Comparison of ENCODE assay signal across 8 cellular contexts in genomic region chr2:28895189-28895893, GRCh38. TPM values are rescaled to one million over a fixed set of nuclear protein-coding genes. Genes with fewer than 3 reads are reported as not detected.
DNase-seq lines count a peak whose midpoint lies in the region; ATAC-seq and TF ChIP-seq lines count a peak whose summit lies in the region.

No MANE protein-coding gene starts in this region.

- POLR2A ChIA-PET in naive thymus-derived CD4-positive, alpha-beta T cell (lab: Charles Lee): interaction anchor here (0.5 to 4.2 kb wide), 8 partner anchors 9 to 213 kb away, joined by 3 to 93 read pairs (median 4); partner anchors contain the start of gene TRMT61B

- DNase-seq in GM12864 (ENCODE audit: low read depth): no peak
- DNase-seq in NCI-H460 (ENCODE audit: extremely low read depth, low read depth): peak; percentile 12
- DNase-seq in activated T-cell treated with anti-CD3 and anti-CD28 coated beads, Interleukin-2, amount 50 U/mL, for 48 hours: peak; percentile 68 to 73
- peak; percentile 24 to 57 for DNase-seq in fibroblast of lung (ENCODE audit: low read depth in 2 of 2)
- peak in 6 of 9 donors; percentile 15 to 55 (median 24) for DNase-seq in naive thymus-derived CD4-positive, alpha-beta T cell
- peak; percentile 33 for DNase-seq in testis

- H3K9me3 ChIP-seq in fibroblast of lung (ENCODE audit: control insufficient read depth, insufficient read depth, low read depth, low read length) (no peaks in the 10 kb centered on the region), testis (no peaks in the 10 kb centered on the region)
- no peaks in the 10 kb centered on the region for H3K9me3 ChIP-seq in naive thymus-derived CD4-positive, alpha-beta T cell (ENCODE audit: control insufficient read depth in 2 of 3, low read length in 3 of 3)

- TF ChIP-seq CTCF in GM12864 (IDR thresholded peaks at IDR 0.05; ENCODE audit: low read depth, low read length, missing control alignments): no peak
- TF ChIP-seq CTCF in fibroblast of lung (conservative IDR thresholded peaks at IDR 0.05 in 1 of 2, IDR thresholded peaks at IDR 0.05 in 1 of 2; ENCODE audit: low read depth in 1 of 2, low read length in 2 of 2): no peak
- no peak for TF ChIP-seq CTCF in testis (IDR thresholded peaks at IDR 0.05)

- H3K4me3 ChIP-seq in GM12864 (ENCODE audit: low read depth, low read length) (peak overlapping the region; percentile 100), fibroblast of lung (replicated peaks in 1 of 4; ENCODE audit: control extremely low read depth in 1 of 4, insufficient read depth in 1 of 4, low read depth in 3 of 4, low read length in 4 of 4) (peak overlapping the region; percentile 91 to 99 (median 97)), testis (peak overlapping the region; percentile 91 to 93)
- peak overlapping the region; percentile 88 for H3K4me3 ChIP-seq in naive thymus-derived CD4-positive, alpha-beta T cell (ENCODE audit: low read length)

- CTCF ChIA-PET in naive thymus-derived CD4-positive, alpha-beta T cell (lab: Charles Lee): interaction anchor here (0.5 to 1.2 kb wide), 5 partner anchors 25 to 328 kb away, joined by 3 to 7 read pairs (median 3); partner anchors contain the start of gene TRMT61B

- H3K36me3 ChIP-seq in fibroblast of lung (ENCODE audit: control insufficient read depth, insufficient read depth, low read length) (no peaks in the 10 kb centered on the region), testis (ENCODE audit: low read depth, missing control alignments) (no peaks in the 10 kb centered on the region)
- H3K36me3 ChIP-seq in naive thymus-derived CD4-positive, alpha-beta T cell (ENCODE audit: control insufficient read depth in 2 of 3, insufficient read depth in 3 of 3, low read length in 3 of 3): no peaks in the 10 kb centered on the region

- H3K4me1 Mint-ChIP-seq in naive thymus-derived CD4-positive, alpha-beta T cell: peaks cover 31 to 55% (median 49%) of the 10 kb centered on the region in 7 donors

- peaks cover 10% of the 10 kb centered on the region for H3K4me1 ChIP-seq in fibroblast of lung (ENCODE audit: control insufficient read depth, extremely low read depth, insufficient read depth, low read length)
- H3K4me1 ChIP-seq in naive thymus-derived CD4-positive, alpha-beta T cell (ENCODE audit: control insufficient read depth in 2 of 2, insufficient read depth in 2 of 2, low read length in 2 of 2): peaks cover 28% of the 10 kb centered on the region in 2 donors
- peaks cover 19% of the 10 kb centered on the region for H3K4me1 ChIP-seq in testis

- TF ChIP-seq POLR2A in testis (IDR thresholded peaks at IDR 0.05): no peak

- peaks cover 15% of the 10 kb centered on the region for H4K20me1 ChIP-seq in fibroblast of lung (ENCODE audit: control insufficient read depth, extremely low read depth, insufficient read depth, low read length)

- peaks cover 0 to 5% (median 0%) of the 10 kb centered on the region in 11 donors for H3K9me3 Mint-ChIP-seq in naive thymus-derived CD4-positive, alpha-beta T cell

- no peaks in the 10 kb centered on the region for H3K27me3 ChIP-seq in fibroblast of lung (ENCODE audit: control insufficient read depth, insufficient read depth, low read length)
- no peaks in the 10 kb centered on the region for H3K27me3 ChIP-seq in naive thymus-derived CD4-positive, alpha-beta T cell (ENCODE audit: control insufficient read depth in 2 of 2, insufficient read depth in 2 of 2, low read length in 2 of 2)
- no peaks in the 10 kb centered on the region for H3K27me3 ChIP-seq in testis

- H2AFZ ChIP-seq in fibroblast of lung (ENCODE audit: low read length): no peak overlapping the region

- peaks cover 59% of the 10 kb centered on the region for H3K79me2 ChIP-seq in fibroblast of lung (ENCODE audit: control insufficient read depth, insufficient read depth, low read length)

- H3K27ac Mint-ChIP-seq in naive thymus-derived CD4-positive, alpha-beta T cell: peak overlapping the region; percentile 89 to 99 (median 94)

- peak overlapping the region; percentile 96 for H3K9ac ChIP-seq in fibroblast of lung (ENCODE audit: insufficient read depth, low read length)

- H3K36me3 Mint-ChIP-seq in naive thymus-derived CD4-positive, alpha-beta T cell: peaks cover 0 to 4% (median 0%) of the 10 kb centered on the region in 5 donors

- peak; percentile 22 for ATAC-seq in HG02623 (IDR thresholded peaks at IDR 0.05; ENCODE audit: unreplicated experiment)
- ATAC-seq in naive thymus-derived CD4-positive, alpha-beta T cell: no peak
- no peak for ATAC-seq in GM21381 (IDR thresholded peaks at IDR 0.05; ENCODE audit: unreplicated experiment)

- WGBS in testis, 2 donors: 0 to 1% methylated on average over 19 of the region's 19 CpGs

- H3K4me2 ChIP-seq in fibroblast of lung (ENCODE audit: extremely low read depth, insufficient read depth, low read length): peak overlapping the region; percentile 96

- H3K27me3 Mint-ChIP-seq in naive thymus-derived CD4-positive, alpha-beta T cell: no peaks in the 10 kb centered on the region

- intact Hi-C loops in naive thymus-derived CD4-positive, alpha-beta T cell (cut with micrococcal nuclease): loop anchor here (1.0 to 10.0 kb wide), 8 partner anchors 71 to 1251 kb away; partner anchors contain the start of genes YPEL5 (in 2 of the 2), BABAM2 (in 1 of the 2), CLIP4 (in 1 of the 2) and RBKS (in 1 of the 2)
- intact Hi-C loops in testis (cut with DNase I; ENCODE audit: low total_unique reads): no loop called here

- H3K4me3 Mint-ChIP-seq in naive thymus-derived CD4-positive, alpha-beta T cell: peak overlapping the region; percentile 90 to 99 (median 98)

- H3K27ac ChIP-seq in fibroblast of lung (ENCODE audit: insufficient read depth, low read length) (peak overlapping the region; percentile 92), testis (peak overlapping the region; percentile 51)
- H3K27ac ChIP-seq in naive thymus-derived CD4-positive, alpha-beta T cell (ENCODE audit: low read depth, low read length): peak overlapping the region; percentile 78

RNA-seq across cellular contexts. Expression of gene WDR43, which starts 0.9 kb away (rescaled TPM):
- 144 and 152 TPM in 2 replicates for total RNA-seq in NCI-H460 (2014; rRNA removed; shearing (Covaris generic))
- polyA plus RNA-seq in NCI-H460 (2014; cell fraction: nucleus; rRNA removed): 67.4 and 78.3 TPM in 2 replicates
- total RNA-seq in fibroblast of lung: 71.5 and 80.9 TPM in 2 replicates
- 74.7 and 96.2 TPM in 2 replicates for polyA plus RNA-seq in fibroblast of lung
- 33.0 and 46.9 TPM in 2 replicates for polyA plus RNA-seq in fibroblast of lung (2012)
- 21.3 and 30.6 TPM in 2 replicates for polyA minus RNA-seq in fibroblast of lung (ENCODE audit: low replicate concordance)
- total RNA-seq in naive thymus-derived CD4-positive, alpha-beta T cell: 10 to 100 TPM; 49.6 to 75.0 (median 63.9) TPM
- polyA plus RNA-seq in naive thymus-derived CD4-positive, alpha-beta T cell: 10 to 100 TPM; 44.4 to 46.6 TPM
- 10 to 100 TPM; 52.0 to 58.2 TPM for total RNA-seq in testis
- polyA plus RNA-seq in testis (ENCODE audit: insufficient read depth, low read depth, low replicate concordance): 52.7 TPM

RNA-seq across cellular contexts. Expression of gene TRMT61B, which starts 25.2 kb away (rescaled TPM):
- 22.4 and 29.4 TPM in 2 replicates for total RNA-seq in NCI-H460 (2014; rRNA removed; shearing (Covaris generic))
- 12.2 and 28.0 TPM in 2 replicates for polyA plus RNA-seq in NCI-H460 (2014; cell fraction: nucleus; rRNA removed)
- total RNA-seq in fibroblast of lung (14.4 and 14.6 TPM in 2 replicates), testis (10 to 100 TPM; 11.1 to 13.4 TPM)
- polyA plus RNA-seq in fibroblast of lung (11.3 and 13.5 TPM in 2 replicates), testis (ENCODE audit: insufficient read depth, low read depth, low replicate concordance) (14.6 TPM)
- 10.4 and 10.8 TPM in 2 replicates for polyA plus RNA-seq in fibroblast of lung (2012)
- polyA minus RNA-seq in fibroblast of lung (ENCODE audit: low replicate concordance): 1.0 and 1.7 TPM in 2 replicates
- total RNA-seq in naive thymus-derived CD4-positive, alpha-beta T cell: 10 to 100 TPM; 14.8 to 24.5 (median 20.5) TPM
- polyA plus RNA-seq in naive thymus-derived CD4-positive, alpha-beta T cell: 10 to 100 TPM; 18.6 to 25.2 TPM
